Comparison of ENCODE assay signal across 6 cellular contexts in genomic region chr11:93547028-93547427, GRCh38.
"Had no signal": no experiment of that assay in that cellular context is flagged by ENCODE, and none has a peak within 500 bp of the region (broad histone marks: within the 10 kb centered on the region; RNA-seq: fewer than 3 reads in every experiment).

No MANE protein-coding gene starts in this region.

- H3K27ac ChIP-seq: GM23248 had no signal

- ATAC-seq: K562 had no signal

- H3K9ac ChIP-seq: GM23248 had no signal

- DNase-seq: GM23248, H7, HCEC 1CT, IMR-90, KG1 had no signal

- H3K4me3 ChIP-seq: GM23248, K562 had no signal

- H2AFZ ChIP-seq: GM23248 had no signal
